In the genomic region with DNA sequence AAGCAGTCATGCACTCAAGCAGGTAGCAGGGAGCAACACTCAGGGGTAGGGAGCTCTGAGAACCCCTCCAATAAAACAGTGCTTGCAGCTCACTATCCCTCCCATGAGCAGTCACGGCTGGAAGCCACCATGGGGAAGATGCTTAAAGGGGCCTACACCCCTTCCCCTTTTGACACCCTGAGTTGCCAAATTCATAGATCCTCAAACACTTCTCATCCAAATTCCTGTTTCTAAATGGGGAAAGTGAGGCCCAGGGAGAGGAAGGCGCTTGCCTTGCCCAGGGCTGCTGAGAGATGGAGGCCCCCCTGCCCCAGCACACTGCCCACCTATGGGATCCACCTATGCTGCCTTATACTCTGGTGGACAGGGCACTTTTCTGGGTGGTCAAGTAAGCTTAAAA, we compare ENCODE assay signal across 16 cellular contexts. TPM values are rescaled to one million over a fixed set of nuclear protein-coding genes. Genes with fewer than 3 reads are reported as not detected.
DNase-seq lines count a peak whose midpoint lies in the region; ATAC-seq and TF ChIP-seq lines count a peak whose summit lies in the region.
"Had no signal": no experiment of that assay in that cellular context is flagged by ENCODE, and none has a peak within 500 bp of the region (broad histone marks: within the 10 kb centered on the region; RNA-seq: fewer than 3 reads in every experiment).

No MANE protein-coding gene starts in this region.

- TF ChIP-seq RAD21 in Ishikawa (IDR thresholded peaks at IDR 0.05; ENCODE audit: low read depth), result no peak

- CTCF ChIA-PET in activated naive CD4-positive, alpha-beta T cell treated with anti-CD3 and anti-CD28 coated beads for 36 hours (lab: Charles Lee), result interaction anchor here (0.9 to 7.0 kb wide), 6 partner anchors 10 to 711 kb away, joined by 3 to 85 read pairs (median 6); no protein-coding TSS in a partner anchor
- CTCF ChIA-PET in MCF 10A (lab: Yijun Ruan, JAX), result interaction anchor here (0.6 to 11.6 kb wide), 7 partner anchors 10 to 49 kb away, joined by 3 to 173 read pairs (median 6); no protein-coding TSS in a partner anchor

- H2AFZ ChIP-seq in neural progenitor cell (replicated peaks), result no peak overlapping the region

- TF ChIP-seq CTCF in neural progenitor cell (IDR thresholded peaks at IDR 0.05) (no peak), heart right ventricle (IDR thresholded peaks at IDR 0.05) (no peak), MCF 10A (IDR thresholded peaks at IDR 0.05; ENCODE audit: unreplicated experiment) (no peak)

- H3K9me3 Mint-ChIP-seq in neural progenitor cell (no peaks in the 10 kb centered on the region), MCF 10A (ENCODE audit: unreplicated experiment) (no peaks in the 10 kb centered on the region)
- no peaks in the 10 kb centered on the region for H3K9me3 Mint-ChIP-seq in activated naive CD4-positive, alpha-beta T cell treated with anti-CD3 and anti-CD28 coated beads for 36 hours
- H3K9me3 Mint-ChIP-seq: CD4-positive, alpha-beta memory T cell; HFFc6 had no signal

- H3K9me3 ChIP-seq in neural progenitor cell (ENCODE audit: low read depth) (no peaks in the 10 kb centered on the region), heart right ventricle (no peaks in the 10 kb centered on the region)
- H3K9me3 ChIP-seq: BE2C, HAP-1 had no signal

- peaks cover 6% of the 10 kb centered on the region for H3K27me3 Mint-ChIP-seq in neural progenitor cell (ENCODE audit: insufficient read depth, low read depth)
- no peaks in the 10 kb centered on the region for H3K27me3 Mint-ChIP-seq in activated naive CD4-positive, alpha-beta T cell treated with anti-CD3 and anti-CD28 coated beads for 36 hours (ENCODE audit: low read depth)
- H3K27me3 Mint-ChIP-seq in MCF 10A (ENCODE audit: insufficient read depth, unreplicated experiment), result no peaks in the 10 kb centered on the region
- H3K27me3 Mint-ChIP-seq: CD4-positive, alpha-beta memory T cell had no signal

- H3K27me3 ChIP-seq in neural progenitor cell (no peaks in the 10 kb centered on the region), heart right ventricle (no peaks in the 10 kb centered on the region)
- H3K27me3 ChIP-seq: BE2C had no signal

- H3K36me3 Mint-ChIP-seq in neural progenitor cell (no peaks in the 10 kb centered on the region), MCF 10A (ENCODE audit: insufficient read depth, unreplicated experiment) (no peaks in the 10 kb centered on the region)
- no peaks in the 10 kb centered on the region for H3K36me3 Mint-ChIP-seq in activated naive CD4-positive, alpha-beta T cell treated with anti-CD3 and anti-CD28 coated beads for 36 hours (ENCODE audit: low read depth)
- H3K36me3 Mint-ChIP-seq: CD4-positive, alpha-beta memory T cell had no signal

- no peak for TF ChIP-seq EP300 in Ishikawa (IDR thresholded peaks at IDR 0.05; ENCODE audit: borderline replicate concordance)

- H3K27ac ChIP-seq in caudate nucleus (ENCODE audit: low read depth, low read length) (peak overlapping the region; percentile 24), neural progenitor cell (no peak overlapping the region), heart right ventricle (no peak overlapping the region)
- H3K27ac ChIP-seq: C4-2B had no signal

- H3K27ac Mint-ChIP-seq in neural progenitor cell (peak overlapping the region; percentile 6), MCF 10A (ENCODE audit: low read depth, unreplicated experiment) (no peak overlapping the region)
- H3K27ac Mint-ChIP-seq in activated naive CD4-positive, alpha-beta T cell treated with anti-CD3 and anti-CD28 coated beads for 36 hours, result no peak overlapping the region
- H3K27ac Mint-ChIP-seq: HFFc6 had no signal

- 78 to 84% methylated on average over 2 of the region's 2 CpGs for WGBS in heart right ventricle, 2 donors

- intact Hi-C loops in activated naive CD4-positive, alpha-beta T cell treated with anti-CD3 and anti-CD28 coated beads for 36 hours (cut with micrococcal nuclease), result loop anchor here (2.0 kb wide), 1 partner anchor 18 kb away; no protein-coding TSS in a partner anchor
- intact Hi-C loops in heart right ventricle (cut with DNase I) (no loop called here), MCF 10A (cut with micrococcal nuclease) (no loop called here)

- no peaks in the 10 kb centered on the region for H3K79me2 ChIP-seq in neural progenitor cell (ENCODE audit: low read depth)

- H3K4me1 ChIP-seq in neural progenitor cell, result peaks cover 13% of the 10 kb centered on the region
- H3K4me1 ChIP-seq in heart right ventricle, result peaks cover 28 to 83% (median 65%) of the 10 kb centered on the region in 9 donors
- H3K4me1 ChIP-seq: HAP-1 had no signal

- BruUV-seq in MCF 10A (replicated peaks; lab: Mats Ljungman, UMichigan), result no TSS peak

- DNase-seq in caudate nucleus (lab: John Stamatoyannopoulos, UW) (no peak), neural progenitor cell (ENCODE audit: low spot score) (no peak), heart right ventricle (no peak), MCF 10A (ENCODE audit: unreplicated experiment) (no peak)
- DNase-seq in activated naive CD4-positive, alpha-beta T cell treated with anti-CD3 and anti-CD28 coated beads for 36 hours, result no peak
- DNase-seq: BE2C; CD4-positive, alpha-beta memory T cell; DMS79; HFFc6 had no signal

- no peak overlapping the region for H3K4me3 ChIP-seq in neural progenitor cell
- no peak overlapping the region for H3K4me3 ChIP-seq in heart right ventricle
- H3K4me3 ChIP-seq: GM12878, HAP-1 had no signal

- H3K9ac ChIP-seq in neural progenitor cell, result no peak overlapping the region

- no peaks in the 10 kb centered on the region for H3K36me3 ChIP-seq in neural progenitor cell
- peaks cover 0 to 4% (median 0%) of the 10 kb centered on the region in 9 donors for H3K36me3 ChIP-seq in heart right ventricle
- H3K36me3 ChIP-seq: BE2C, HAP-1 had no signal

- H4K20me1 ChIP-seq in neural progenitor cell (ENCODE audit: low read depth), result no peaks in the 10 kb centered on the region

- ATAC-seq in heart right ventricle (no peak), GM21717 (IDR thresholded peaks at IDR 0.05; ENCODE audit: unreplicated experiment) (no peak)
- ATAC-seq: GM12878, HepG2 had no signal

- H3K4me1 Mint-ChIP-seq in neural progenitor cell (peaks cover 24% of the 10 kb centered on the region), MCF 10A (ENCODE audit: insufficient read depth, unreplicated experiment) (peaks cover 25% of the 10 kb centered on the region)
- no peaks in the 10 kb centered on the region for H3K4me1 Mint-ChIP-seq in activated naive CD4-positive, alpha-beta T cell treated with anti-CD3 and anti-CD28 coated beads for 36 hours (ENCODE audit: low read depth)

- no peak overlapping the region for H3K4me2 ChIP-seq in neural progenitor cell

- POLR2A ChIA-PET in MCF 10A (lab: Yijun Ruan, JAX), result interaction anchor here (0.8 to 0.9 kb wide), 2 partner anchors 12 to 86 kb away, joined by 3 read pairs; no protein-coding TSS in a partner anchor

- no peaks in the 10 kb centered on the region for H3F3A ChIP-seq in neural progenitor cell (ENCODE audit: low read depth)

- H3K4me3 Mint-ChIP-seq in neural progenitor cell, result no peak overlapping the region
- no peak overlapping the region for H3K4me3 Mint-ChIP-seq in activated naive CD4-positive, alpha-beta T cell treated with anti-CD3 and anti-CD28 coated beads for 36 hours
- H3K4me3 Mint-ChIP-seq in MCF 10A (ENCODE audit: unreplicated experiment), result no peak overlapping the region
- H3K4me3 Mint-ChIP-seq: CD4-positive, alpha-beta memory T cell; HFFc6 had no signal

TF ChIP-seq in Ishikawa, 13 proteins besides CTCF, POLR2A, EP300 and RAD21:
- TF ChIP-seq, protein P1, sequence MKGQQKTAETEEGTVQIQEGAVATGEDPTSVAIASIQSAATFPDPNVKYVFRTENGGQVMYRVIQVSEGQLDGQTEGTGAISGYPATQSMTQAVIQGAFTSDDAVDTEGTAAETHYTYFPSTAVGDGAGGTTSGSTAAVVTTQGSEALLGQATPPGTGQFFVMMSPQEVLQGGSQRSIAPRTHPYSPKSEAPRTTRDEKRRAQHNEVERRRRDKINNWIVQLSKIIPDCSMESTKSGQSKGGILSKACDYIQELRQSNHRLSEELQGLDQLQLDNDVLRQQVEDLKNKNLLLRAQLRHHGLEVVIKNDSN (IDR thresholded peaks at IDR 0.05), result no peak
- TF ChIP-seq EGR1 (IDR thresholded peaks at IDR 0.05) (no peak), NFIC (IDR thresholded peaks at IDR 0.05) (peak; percentile 28; the same call in 1 of the 2 replicates)

RNA-seq across cellular contexts. Expression of gene ENDOU, which starts 7.2 kb away (rescaled TPM):
- total RNA-seq in neural progenitor cell (ENCODE audit: low replicate concordance), result not detected in 2 replicates
- total RNA-seq in activated naive CD4-positive, alpha-beta T cell treated with anti-CD3 and anti-CD28 coated beads for 36 hours, result under 1 TPM in 1 of 2 experiments, not detected in 1; 0.15 TPM
- under 1 TPM in 9 of 10 donors, not detected in 1; 0.11 to 0.56 (median 0.31) TPM for total RNA-seq in heart right ventricle
- under 1 TPM; 0.26 to 0.29 TPM for polyA plus RNA-seq in heart right ventricle
- not detected in 2 replicates for total RNA-seq in MCF 10A (2022)
- total RNA-seq: CD4-positive, alpha-beta memory T cell; H1; HepG2 had no signal
- polyA plus RNA-seq: CD4-positive, alpha-beta memory T cell; H1; HepG2 had no signal

RNA-seq across cellular contexts. Expression of gene RAPGEF3, which starts 26.2 kb away (rescaled TPM):
- total RNA-seq in neural progenitor cell (ENCODE audit: low replicate concordance) (0.58 and 1.2 TPM in 2 replicates), heart right ventricle (10 to 100 TPM in 9 of 10 donors, 1 to 10 TPM in 1; 9.5 to 54.9 (median 19.8) TPM), MCF 10A (2022) (1.4 and 3.4 TPM in 2 replicates)
- total RNA-seq in activated naive CD4-positive, alpha-beta T cell treated with anti-CD3 and anti-CD28 coated beads for 36 hours, result 1 to 10 TPM; 1.5 to 1.6 TPM
- polyA plus RNA-seq in heart right ventricle, result 100 to 1,000 TPM in 1 of 2 donors, 10 to 100 TPM in 1; 22.4 to 173 TPM

RNA-seq across cellular contexts. Expression of gene RPAP3, which starts 26.7 kb away (rescaled TPM):
- 42.7 and 61.9 TPM in 2 replicates for total RNA-seq in neural progenitor cell (ENCODE audit: low replicate concordance)
- total RNA-seq in activated naive CD4-positive, alpha-beta T cell treated with anti-CD3 and anti-CD28 coated beads for 36 hours, result 10 to 100 TPM; 46.2 to 46.7 TPM
- total RNA-seq in heart right ventricle, result 10 to 100 TPM; 18.6 to 28.0 (median 21.8) TPM
- 10 to 100 TPM in 1 of 2 donors, 1 to 10 TPM in 1; 4.8 to 10.1 TPM for polyA plus RNA-seq in heart right ventricle
- total RNA-seq in MCF 10A (2022), result 16.2 and 22.5 TPM in 2 replicates

RNA-seq across cellular contexts. Expression of gene SLC48A1, which starts 40.5 kb away (rescaled TPM):
- total RNA-seq in neural progenitor cell (ENCODE audit: low replicate concordance) (8.3 and 16.7 TPM in 2 replicates), heart right ventricle (10 to 100 TPM; 18.6 to 31.9 (median 22.1) TPM), MCF 10A (2022) (19.4 and 20.2 TPM in 2 replicates)
- 10 to 100 TPM; 16.6 to 21.0 TPM for total RNA-seq in activated naive CD4-positive, alpha-beta T cell treated with anti-CD3 and anti-CD28 coated beads for 36 hours
- 10 to 100 TPM; 12.6 to 26.2 TPM for polyA plus RNA-seq in heart right ventricle
